ENCODE assay signal across 37 cellular contexts in genomic region chr11:107963091-107963490, GRCh38. TPM values are rescaled to one million over a fixed set of nuclear protein-coding genes. Genes with fewer than 3 reads are reported as not detected.
DNase-seq lines count a peak whose midpoint lies in the region; ATAC-seq and TF ChIP-seq lines count a peak whose summit lies in the region.
"Had no signal": no experiment of that assay in that cellular context is flagged by ENCODE, and none has a peak within 500 bp of the region (broad histone marks: within the 10 kb centered on the region; RNA-seq: fewer than 3 reads in every experiment).

No MANE protein-coding gene starts in this region.

- peak overlapping the region; percentile 67 for H3K27ac Mint-ChIP-seq in neural crest cell (ENCODE audit: unreplicated experiment)
- H3K27ac Mint-ChIP-seq in naive thymus-derived CD4-positive, alpha-beta T cell, result no peak overlapping the region
- H3K27ac Mint-ChIP-seq: B cell; CD14-positive monocyte; CD4-positive, alpha-beta memory T cell; CD4-positive, alpha-beta T cell; CD4-positive, CD25-positive, alpha-beta regulatory T cell; CD8-positive, alpha-beta memory T cell; CD8-positive, alpha-beta T cell had no signal

- no peak for TF ChIP-seq CTCF in neural crest cell (conservative IDR thresholded peaks at IDR 0.05)

- no peak overlapping the region for H2AK5ac ChIP-seq in trophoblast cell (ENCODE audit: low read length)

- ATAC-seq in naive thymus-derived CD4-positive, alpha-beta T cell, result no peak
- ATAC-seq: A549; CD8-positive, alpha-beta T cell had no signal

- H3K36me3 Mint-ChIP-seq in neural crest cell (ENCODE audit: low read depth), result peaks cover 9% of the 10 kb centered on the region
- H3K36me3 Mint-ChIP-seq in naive thymus-derived CD4-positive, alpha-beta T cell, result no peaks in the 10 kb centered on the region
- H3K36me3 Mint-ChIP-seq: CD4-positive, alpha-beta memory T cell; CD4-positive, CD25-positive, alpha-beta regulatory T cell; CD8-positive, alpha-beta memory T cell; CD8-positive, alpha-beta T cell had no signal

- no peak overlapping the region for H2AFZ ChIP-seq in trophoblast cell (ENCODE audit: insufficient read depth, low read length, poor library complexity)

- H3K36me3 ChIP-seq in SK-N-MC (ENCODE audit: insufficient read depth, low read length) (no peaks in the 10 kb centered on the region), trophoblast cell (ENCODE audit: control insufficient read depth in 1 of 2, insufficient read depth in 2 of 2, low read length in 2 of 2) (no peaks in the 10 kb centered on the region)
- H3K36me3 ChIP-seq in naive thymus-derived CD4-positive, alpha-beta T cell (ENCODE audit: control insufficient read depth in 2 of 3, insufficient read depth in 3 of 3, low read length in 3 of 3), result no peaks in the 10 kb centered on the region
- H3K36me3 ChIP-seq: BLaER1; BLaER1 treated with 17β-estradiol and CSF1 and Interleukin-3, amounts not matched to agents 10 nM and 100 nM had no signal

- H3K23ac ChIP-seq in trophoblast cell (ENCODE audit: low read length), result no peak overlapping the region

- DNase-seq in SK-N-MC (ENCODE audit: low read depth, low spot score) (no peak), kidney tubule cell (ENCODE audit: low spot score) (peak; percentile 14), neural crest cell (ENCODE audit: low read depth, low spot score) (no peak), trophoblast cell (peak; percentile 51 to 69), AG08395 (ENCODE audit: low spot score) (no peak), NCI-H446 treated with DMSO at 0.1 percent for 48 hours (lab: John Stamatoyannopoulos, UW) (no peak), medulla oblongata (ENCODE audit: extremely low spot score) (no peak)
- DNase-seq in naive thymus-derived CD4-positive, alpha-beta T cell, result no peak
- DNase-seq: 8988T; ACHN; AML-193; BE2C; C1 segment of cervical spinal cord; Caco-2; Calu3; CD4-positive, alpha-beta memory T cell; CD4-positive, alpha-beta T cell; CD4-positive, CD25-positive, alpha-beta regulatory T cell; CD8-positive, alpha-beta memory T cell; CD8-positive, alpha-beta T cell; COR-L47; DMS 273 treated with DMSO at 0.1 percent for 48 hours; DMS153; DMS53; DMS79; DMS79 treated with DMSO at 0.1 percent for 48 hours; DND-41; EL had no signal

- intact Hi-C loops in naive thymus-derived CD4-positive, alpha-beta T cell (cut with micrococcal nuclease), result no loop called here

- no peaks in the 10 kb centered on the region for H3K27me3 Mint-ChIP-seq in neural crest cell (ENCODE audit: low read depth)
- H3K27me3 Mint-ChIP-seq in naive thymus-derived CD4-positive, alpha-beta T cell, result peaks cover 0 to 14% (median 8%) of the 10 kb centered on the region in 5 donors
- H3K27me3 Mint-ChIP-seq: B cell had no signal

- no peak overlapping the region for H2BK5ac ChIP-seq in trophoblast cell (ENCODE audit: low read depth, low read length, poor library complexity)

- H3K9ac ChIP-seq in SK-N-MC (ENCODE audit: insufficient read length) (no peak overlapping the region), trophoblast cell (ENCODE audit: low read length) (no peak overlapping the region)
- H3K9ac ChIP-seq: BLaER1; BLaER1 treated with 17β-estradiol and CSF1 and Interleukin-3, amounts not matched to agents 10 nM and 100 nM had no signal

- H3K4ac ChIP-seq in trophoblast cell (ENCODE audit: low read depth, low read length), result no peak overlapping the region

- H2BK12ac ChIP-seq in trophoblast cell (ENCODE audit: low read length), result no peak overlapping the region

- H3K27ac ChIP-seq in SK-N-MC (peak overlapping the region; percentile 9; the same call in 1 of the 2 replicates), trophoblast cell (ENCODE audit: low read depth, low read length) (no peak overlapping the region)
- no peak overlapping the region for H3K27ac ChIP-seq in naive thymus-derived CD4-positive, alpha-beta T cell (ENCODE audit: low read depth, low read length)
- H3K27ac ChIP-seq: 22Rv1; A549; BLaER1; BLaER1 treated with 17β-estradiol and CSF1 and Interleukin-3, amounts not matched to agents 10 nM and 100 nM; C4-2B had no signal

- WGBS in trophoblast cell (ENCODE audit: extremely low coverage, insufficient coverage, insufficient read length), result no CpG with 5 or more reads among the region's 8 CpGs

- no peak overlapping the region for H4K91ac ChIP-seq in trophoblast cell (ENCODE audit: low read depth, low read length)

- no peak overlapping the region for H2BK120ac ChIP-seq in trophoblast cell (ENCODE audit: insufficient read depth, low read length, poor library complexity)

- peaks cover 0 to 2% of the 10 kb centered on the region in 2 experiments for H3K4me1 ChIP-seq in trophoblast cell (ENCODE audit: control insufficient read depth in 1 of 2, insufficient read depth in 2 of 2, low read length in 2 of 2)
- H3K4me1 ChIP-seq in naive thymus-derived CD4-positive, alpha-beta T cell (ENCODE audit: control insufficient read depth in 2 of 2, insufficient read depth in 2 of 2, low read length in 2 of 2), result no peaks in the 10 kb centered on the region
- H3K4me1 ChIP-seq: A549, BLaER1 had no signal

- H3K27me3 ChIP-seq in trophoblast cell (ENCODE audit: insufficient read depth, low read length), result no peaks in the 10 kb centered on the region
- no peaks in the 10 kb centered on the region for H3K27me3 ChIP-seq in naive thymus-derived CD4-positive, alpha-beta T cell (ENCODE audit: control insufficient read depth in 2 of 2, insufficient read depth in 2 of 2, low read length in 2 of 2)
- H3K27me3 ChIP-seq: BE2C; BLaER1; BLaER1 treated with 17β-estradiol and CSF1 and Interleukin-3, amounts not matched to agents 10 nM and 100 nM had no signal

- H3K9me3 Mint-ChIP-seq in neural crest cell, result no peaks in the 10 kb centered on the region
- no peaks in the 10 kb centered on the region for H3K9me3 Mint-ChIP-seq in naive thymus-derived CD4-positive, alpha-beta T cell
- H3K9me3 Mint-ChIP-seq: CD4-positive, alpha-beta memory T cell; CD4-positive, alpha-beta T cell; CD4-positive, CD25-positive, alpha-beta regulatory T cell; CD8-positive, alpha-beta memory T cell; CD8-positive, alpha-beta T cell had no signal

- no peak overlapping the region for H4K8ac ChIP-seq in trophoblast cell (ENCODE audit: low read depth, low read length)

- peaks cover 4% of the 10 kb centered on the region for H3K4me1 Mint-ChIP-seq in neural crest cell
- H3K4me1 Mint-ChIP-seq in naive thymus-derived CD4-positive, alpha-beta T cell, result no peaks in the 10 kb centered on the region
- H3K4me1 Mint-ChIP-seq: B cell; CD4-positive, alpha-beta memory T cell; CD4-positive, CD25-positive, alpha-beta regulatory T cell; CD8-positive, alpha-beta memory T cell had no signal

- no peak overlapping the region for H4K12ac ChIP-seq in trophoblast cell (ENCODE audit: low read depth, low read length)

- no peaks in the 10 kb centered on the region for H3K79me1 ChIP-seq in trophoblast cell (ENCODE audit: low read length)

- no peak overlapping the region for H3K4me2 ChIP-seq in trophoblast cell (ENCODE audit: low read length)
- H3K4me2 ChIP-seq: A549; BLaER1; BLaER1 treated with 17β-estradiol and CSF1 and Interleukin-3, amounts not matched to agents 10 nM and 100 nM had no signal

- POLR2A ChIA-PET in naive thymus-derived CD4-positive, alpha-beta T cell (lab: Charles Lee), result no interaction called here

- H3K14ac ChIP-seq in trophoblast cell (ENCODE audit: low read length), result no peak overlapping the region

- CTCF ChIA-PET in naive thymus-derived CD4-positive, alpha-beta T cell (lab: Charles Lee), result no interaction called here

- H3K79me2 ChIP-seq in trophoblast cell (ENCODE audit: control insufficient read depth, insufficient read depth, low read length, poor library complexity), result no peaks in the 10 kb centered on the region

- H3K4me3 Mint-ChIP-seq in neural crest cell, result no peak overlapping the region
- H3K4me3 Mint-ChIP-seq in naive thymus-derived CD4-positive, alpha-beta T cell, result no peak overlapping the region
- H3K4me3 Mint-ChIP-seq: B cell; CD14-positive monocyte; CD4-positive, alpha-beta memory T cell; CD4-positive, alpha-beta T cell; CD4-positive, CD25-positive, alpha-beta regulatory T cell; CD8-positive, alpha-beta memory T cell; CD8-positive, alpha-beta T cell had no signal

- H3K4me3 ChIP-seq in SK-N-MC (no peak overlapping the region), trophoblast cell (ENCODE audit: low read depth, low read length) (no peak overlapping the region)
- no peak overlapping the region for H3K4me3 ChIP-seq in naive thymus-derived CD4-positive, alpha-beta T cell (ENCODE audit: low read length)
- H3K4me3 ChIP-seq: A549; BLaER1; BLaER1 treated with 17β-estradiol and CSF1 and Interleukin-3, amounts not matched to agents 10 nM and 100 nM had no signal

- no peak overlapping the region for H3K18ac ChIP-seq in trophoblast cell (ENCODE audit: low read length)

- H3K9me3 ChIP-seq in SK-N-MC (ENCODE audit: low read depth, low read length), result no peaks in the 10 kb centered on the region
- no peaks in the 10 kb centered on the region for H3K9me3 ChIP-seq in trophoblast cell (ENCODE audit: insufficient read depth, low read depth, low read length)
- no peaks in the 10 kb centered on the region for H3K9me3 ChIP-seq in naive thymus-derived CD4-positive, alpha-beta T cell (ENCODE audit: control insufficient read depth in 2 of 3, low read length in 3 of 3)
- H3K9me3 ChIP-seq: A549; BE2C; BLaER1; BLaER1 treated with 17β-estradiol and CSF1 and Interleukin-3, amounts not matched to agents 10 nM and 100 nM; Caco-2 had no signal

RNA-seq across cellular contexts. Expression of gene RAB39A, which starts 34.8 kb away (rescaled TPM):
- total RNA-seq in neural crest cell, result 10.8 and 11.3 TPM in 2 replicates
- polyA plus RNA-seq in trophoblast cell (2013), result 0.70 and 0.79 TPM in 2 replicates
- total RNA-seq in naive thymus-derived CD4-positive, alpha-beta T cell, result 1 to 10 TPM in 1 of 5 experiments, under 1 TPM in 1, not detected in 3; 0.38 to 1.6 TPM
- polyA plus RNA-seq in naive thymus-derived CD4-positive, alpha-beta T cell, result under 1 TPM in 1 of 2 donors, not detected in 1; 0.10 TPM
- total RNA-seq: Calu3; CD4-positive, alpha-beta T cell; CD4-positive, CD25-positive, alpha-beta regulatory T cell; CD8-positive, alpha-beta T cell had no signal
- polyA plus RNA-seq: AG04450; BJ; CD4-positive, alpha-beta memory T cell; CD8-positive, alpha-beta memory T cell had no signal

RNA-seq across cellular contexts. Expression of gene CUL5, which starts 45.6 kb away (rescaled TPM):
- 42.9 and 46.3 TPM in 2 replicates for total RNA-seq in neural crest cell
- polyA plus RNA-seq in trophoblast cell (2013), result 18.2 and 18.5 TPM in 2 replicates
- 10 to 100 TPM; 32.3 to 59.7 (median 39.2) TPM for total RNA-seq in naive thymus-derived CD4-positive, alpha-beta T cell
- polyA plus RNA-seq in naive thymus-derived CD4-positive, alpha-beta T cell, result 10 to 100 TPM; 38.3 to 40.7 TPM

Comparison
In these comparisons a context has a peak if more than half of its experiments do, and no peak if none do; other contexts are left out.
1. DNase-seq: peak in kidney tubule cell (single experiment) and trophoblast cell (2 of 2); none in SK-N-MC (single experiment), neural crest cell (single experiment), AG08395 (single experiment), NCI-H446 treated with DMSO at 0.1 percent for 48 hours (single experiment), medulla oblongata (single experiment) and naive thymus-derived CD4-positive, alpha-beta T cell (0 of 9).